In genomic region chr10:26543567-26544306, GRCh38 we compare ENCODE assay signal across 10 cellular contexts.
DNase-seq lines count a peak whose midpoint lies in the region; ATAC-seq, FAIRE-seq and TF ChIP-seq lines count a peak whose summit lies in the region.
"Had no signal": no experiment of that assay in that cellular context is flagged by ENCODE, and none has a peak within 500 bp of the region (broad histone marks: within the 10 kb centered on the region; RNA-seq: fewer than 3 reads in every experiment).

No MANE protein-coding gene starts in this region.

- no peak overlapping the region for H3K4me3 ChIP-seq in GM12865 (ENCODE audit: low read depth, low read length)
- H3K4me3 ChIP-seq in stomach, result no peak overlapping the region
- no peak overlapping the region for H3K4me3 ChIP-seq in dorsolateral prefrontal cortex
- no peak overlapping the region for H3K4me3 ChIP-seq in pancreas
- H3K4me3 ChIP-seq: K562 had no signal

- H3K9me3 Mint-ChIP-seq in activated naive CD8-positive, alpha-beta T cell treated with anti-CD3 and anti-CD28 coated beads, Interleukin-2, amount 10 ng/mL, durations not matched to agents 7 days and 5 days, result peaks cover 2% of the 10 kb centered on the region
- no peaks in the 10 kb centered on the region for H3K9me3 Mint-ChIP-seq in chondrocyte (ENCODE audit: low read depth)

- peak overlapping the region; percentile 78 for H3K27ac Mint-ChIP-seq in activated naive CD8-positive, alpha-beta T cell treated with anti-CD3 and anti-CD28 coated beads, Interleukin-2, amount 10 ng/mL, durations not matched to agents 7 days and 5 days
- no peak overlapping the region for H3K27ac Mint-ChIP-seq in chondrocyte (ENCODE audit: unreplicated experiment)

- H3K27me3 ChIP-seq in stomach (no peaks in the 10 kb centered on the region), dorsolateral prefrontal cortex (peaks cover 0 to 3% (median 0%) of the 10 kb centered on the region in 45 donors), pancreas (no peaks in the 10 kb centered on the region)

- peaks cover 50% of the 10 kb centered on the region for H3K36me3 Mint-ChIP-seq in activated naive CD8-positive, alpha-beta T cell treated with anti-CD3 and anti-CD28 coated beads, Interleukin-2, amount 10 ng/mL, durations not matched to agents 7 days and 5 days
- H3K36me3 Mint-ChIP-seq in chondrocyte (ENCODE audit: low read depth), result no peaks in the 10 kb centered on the region

- WGBS in stomach, 5 donors, result 78 to 88% (median 84%) methylated on average over 7 of the region's 7 CpGs
- WGBS in pancreas, 2 donors, result 71 to 74% methylated on average over 7 of the region's 7 CpGs

- peaks cover 0 to 7% (median 0%) of the 10 kb centered on the region in 4 donors for H3K36me3 ChIP-seq in stomach
- no peaks in the 10 kb centered on the region for H3K36me3 ChIP-seq in pancreas

- peak overlapping the region; percentile 15 for H3K4me3 Mint-ChIP-seq in activated naive CD8-positive, alpha-beta T cell treated with anti-CD3 and anti-CD28 coated beads, Interleukin-2, amount 10 ng/mL, durations not matched to agents 7 days and 5 days
- no peak overlapping the region for H3K4me3 Mint-ChIP-seq in chondrocyte (ENCODE audit: unreplicated experiment)

- no peaks in the 10 kb centered on the region for H3K27me3 Mint-ChIP-seq in activated naive CD8-positive, alpha-beta T cell treated with anti-CD3 and anti-CD28 coated beads, Interleukin-2, amount 10 ng/mL, durations not matched to agents 7 days and 5 days
- H3K27me3 Mint-ChIP-seq in chondrocyte (ENCODE audit: low read depth), result peaks cover 2% of the 10 kb centered on the region

- no peak for TF ChIP-seq EP300 in stomach (IDR thresholded peaks at IDR 0.05)

- DNase-seq in GM12865 (ENCODE audit: low read depth), result peak; percentile 72
- no peak for DNase-seq in activated naive CD8-positive, alpha-beta T cell treated with anti-CD3 and anti-CD28 coated beads, Interleukin-2, amount 10 ng/mL, durations not matched to agents 7 days and 5 days
- DNase-seq in stomach, result no peak
- no peak for DNase-seq in dorsolateral prefrontal cortex
- DNase-seq in chondrocyte (ENCODE audit: low spot score), result no peak
- no peak for DNase-seq in pancreas

- H3K4me1 Mint-ChIP-seq in activated naive CD8-positive, alpha-beta T cell treated with anti-CD3 and anti-CD28 coated beads, Interleukin-2, amount 10 ng/mL, durations not matched to agents 7 days and 5 days, result peaks cover 27% of the 10 kb centered on the region
- H3K4me1 Mint-ChIP-seq in chondrocyte (ENCODE audit: low read depth), result no peaks in the 10 kb centered on the region

- intact Hi-C loops in stomach (cut with DNase I; ENCODE audit: low total_unique reads), result no loop called here
- intact Hi-C loops in dorsolateral prefrontal cortex (cut with DNase I), result no loop called here
- intact Hi-C loops in pancreas (cut with DNase I), result no loop called here

- no peak for TF ChIP-seq CTCF in GM12865 (IDR thresholded peaks at IDR 0.05; ENCODE audit: insufficient read depth, low read depth, low read length, missing control alignments)
- TF ChIP-seq CTCF in stomach (IDR thresholded peaks at IDR 0.05), result no peak
- no peak for TF ChIP-seq CTCF in dorsolateral prefrontal cortex (IDR thresholded peaks at IDR 0.05 in 54 of 56, conservative IDR thresholded peaks at IDR 0.05 in 2 of 56; ENCODE audit: low read depth in 1 of 56, partially characterized antibody in 56 of 56)
- TF ChIP-seq CTCF in chondrocyte (IDR thresholded peaks at IDR 0.05), result no peak
- no peak for TF ChIP-seq CTCF in pancreas (IDR thresholded peaks at IDR 0.05)

- POLR2A ChIA-PET in activated naive CD8-positive, alpha-beta T cell treated with anti-CD3 and anti-CD28 coated beads, Interleukin-2, amount 10 ng/mL, durations not matched to agents 7 days and 5 days (lab: Charles Lee), result no interaction called here

- H3K27ac ChIP-seq in stomach (peak overlapping the region in 1 of 5 donors; percentile 22), dorsolateral prefrontal cortex (no peak overlapping the region), pancreas (no peak overlapping the region)
- H3K27ac ChIP-seq: VCaP had no signal

- ATAC-seq in GM19452 (IDR thresholded peaks at IDR 0.05; ENCODE audit: unreplicated experiment) (peak; percentile 83), HG03064 (IDR thresholded peaks at IDR 0.05; ENCODE audit: low read depth, unreplicated experiment) (peak; percentile 67), pancreas (no peak)
- ATAC-seq in activated naive CD8-positive, alpha-beta T cell treated with anti-CD3 and anti-CD28 coated beads, Interleukin-2, amount 10 ng/mL, durations not matched to agents 7 days and 5 days (ENCODE audit: low read depth), result peak; percentile 84
- ATAC-seq: K562 had no signal

- no peak for TF ChIP-seq POLR2A in stomach (IDR thresholded peaks at IDR 0.05)

- FAIRE-seq in pancreas (lab: Jason Lieb, UNC), result no peak
- FAIRE-seq: K562 had no signal

- H3K4me1 ChIP-seq in stomach (no peaks in the 10 kb centered on the region), pancreas (no peaks in the 10 kb centered on the region)

- H3K9me3 ChIP-seq in stomach, result no peaks in the 10 kb centered on the region
- H3K9me3 ChIP-seq in pancreas, result no peaks in the 10 kb centered on the region

Comparison
In these comparisons a context has a peak if more than half of its experiments do, and no peak if none do; other contexts are left out.
1. ATAC-seq: peak in GM19452 (single experiment), HG03064 (single experiment) and activated naive CD8-positive, alpha-beta T cell treated with anti-CD3 and anti-CD28 coated beads, Interleukin-2, amount 10 ng/mL, durations not matched to agents 7 days and 5 days (single experiment); none in pancreas (0 of 4).